20 cellular contexts compared by ENCODE assay signal in the genomic region with DNA sequence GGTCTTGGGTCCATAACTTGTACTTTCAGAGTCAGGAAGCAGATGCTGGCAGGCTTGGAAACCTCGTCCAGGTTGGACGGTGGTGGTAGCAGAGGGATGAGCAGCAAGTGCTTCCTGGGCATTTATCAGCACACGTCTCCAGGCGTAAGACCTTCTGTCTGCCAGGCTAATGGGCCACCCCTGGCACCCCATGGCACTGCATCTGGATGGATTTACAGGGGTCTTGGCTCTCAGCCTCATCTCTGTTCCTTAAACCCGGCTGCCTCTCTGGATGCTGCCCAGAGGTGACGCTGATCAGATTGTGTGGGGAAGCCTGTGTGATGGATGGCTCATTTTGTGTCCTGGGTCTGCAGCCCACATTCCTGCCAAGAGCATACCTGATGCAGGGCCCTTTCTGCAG.
"Had no signal": no experiment of that assay in that cellular context is flagged by ENCODE, and none has a peak within 500 bp of the region (broad histone marks: within the 10 kb centered on the region; RNA-seq: fewer than 3 reads in every experiment).

No MANE protein-coding gene starts in this region.

- H3K36me3 ChIP-seq: ascending aorta, cardiac muscle cell had no signal

- ATAC-seq: activated naive CD4-positive, alpha-beta T cell treated with anti-CD3 and anti-CD28 coated beads, Interleukin-2, amount 50 U/mL, for 72 hours; activated naive CD8-positive, alpha-beta T cell treated with anti-CD3 and anti-CD28 coated beads, Interleukin-2, amount 50 U/mL, for 24 hours; activated T-cell treated with anti-CD3 and anti-CD28 coated beads, Interleukin-2, amount 50 U/mL, for 4 hours; body of pancreas; HepG2; PC-3 had no signal

- H3K27me3 ChIP-seq: ascending aorta, body of pancreas, cardiac muscle cell had no signal

- H3K9me3 ChIP-seq: ascending aorta, body of pancreas had no signal

- FAIRE-seq: HepG2 had no signal

- H3K27ac ChIP-seq: ascending aorta, body of pancreas, cardiac muscle cell, SK-N-MC had no signal

- DNase-seq: activated B cell treated with CpG ODN at 0.5 μM for 24 hours; activated CD4-positive, alpha-beta memory T cell treated with anti-CD3 and anti-CD28 coated beads for 36 hours; activated CD4-positive, alpha-beta T cell treated with anti-CD3 and anti-CD28 coated beads for 1 hour; activated CD4-positive, alpha-beta T cell treated with anti-CD3 and anti-CD28 coated beads, Interleukin-2, amount 10 ng/mL, durations not matched to agents 24 days and 14 days; activated CD8-positive, alpha-beta memory T cell treated with anti-CD3 and anti-CD28 coated beads for 24 hours; activated effector memory CD4-positive, alpha-beta T cell treated with anti-CD3 and anti-CD28 coated beads, Interleukin-2, amount 50 U/mL, for 16 hours; activated naive CD4-positive, alpha-beta T cell treated with Interleukin-2 at 50 U/mL for 16 hours; activated naive CD8-positive, alpha-beta T cell treated with anti-CD3 and anti-CD28 coated beads, Interleukin-2, amount 50 U/mL, for 24 hours; activated T-cell treated with anti-CD3 and anti-CD28 coated beads, Interleukin-2, amount 50 U/mL, for 4 hours; amniotic stem cell; body of pancreas; cerebellar nuclear complex; MM.1S; NCI-H226; PC-3 had no signal

- H3K4me3 ChIP-seq: ascending aorta, body of pancreas, cardiac muscle cell, SK-N-MC had no signal
